1 cellular context compared by ENCODE assay signal in genomic region chr7:87057210-87057609, GRCh38.
TF ChIP-seq lines count a peak whose summit lies in the region.

No MANE protein-coding gene starts in this region.

TF ChIP-seq in K562, 482 proteins besides CTCF, POLR2A, EP300 and RAD21 (continued from another document and continues in another):
- TF ChIP-seq ESRRA (IDR thresholded peaks at IDR 0.05; ENCODE audit: borderline replicate concordance, low read depth) (no peak), SMARCC2 (IDR thresholded peaks at IDR 0.05; ENCODE audit: low read depth) (no peak), HDAC1 (IDR thresholded peaks at IDR 0.05) (no peak), CBX5 (IDR thresholded peaks at IDR 0.05; ENCODE audit: borderline replicate concordance, low read depth) (no peak), SMARCE1 (IDR thresholded peaks at IDR 0.05) (0 out of 2 replicates have a peak, but pooled peaks have one; percentile 15), GTF3C2 (IDR thresholded peaks at IDR 0.05; ENCODE audit: borderline replicate concordance, extremely low read depth, insufficient read length) (no peak), CHD1 (IDR thresholded peaks at IDR 0.05; ENCODE audit: low read length) (no peak), GATA2 (CRISPR knock-in tag; IDR thresholded peaks at IDR 0.05) (no peak), ZNF239 (CRISPR knock-in tag; IDR thresholded peaks at IDR 0.05) (no peak), MEIS2 (IDR thresholded peaks at IDR 0.05; ENCODE audit: partially characterized antibody) (peak; percentile 73), MXI1 (IDR thresholded peaks at IDR 0.05; ENCODE audit: low read depth, low read length) (no peak), ZNF740 (CRISPR knock-in tag; IDR thresholded peaks at IDR 0.05) (no peak), ZNF740 (tag; IDR thresholded peaks at IDR 0.05) (no peak), DMBX1 (CRISPR knock-in tag; IDR thresholded peaks at IDR 0.05; ENCODE audit: borderline replicate concordance) (no peak), ADNP (tag; IDR thresholded peaks at IDR 0.05) (no peak), CREB3L1 (IDR thresholded peaks at IDR 0.05; ENCODE audit: borderline replicate concordance, low read depth) (no peak), TFE3 (CRISPR knock-in tag; IDR thresholded peaks at IDR 0.05) (no peak), SOX6 (IDR thresholded peaks at IDR 0.05) (peak; percentile 72; the same call in 1 of the 2 replicates), TCF7L2 (IDR thresholded peaks at IDR 0.05; ENCODE audit: low read depth, low read length) (no peak), ZNF3 (CRISPR knock-in tag; IDR thresholded peaks at IDR 0.05) (no peak), TAF15 (IDR thresholded peaks at IDR 0.05; ENCODE audit: low read depth, low read length) (no peak), ETV1 (tag; conservative IDR thresholded peaks at IDR 0.05; ENCODE audit: low read depth) (no peak), ZNF232 (CRISPR knock-in tag; IDR thresholded peaks at IDR 0.05) (no peak), ZFP36 (IDR thresholded peaks at IDR 0.05; ENCODE audit: low read depth, low read length, partially characterized antibody) (no peak), EWSR1 (IDR thresholded peaks at IDR 0.05; ENCODE audit: borderline replicate concordance, low read depth, partially characterized antibody) (no peak), KAT7 (CRISPR knock-in tag; IDR thresholded peaks at IDR 0.05; ENCODE audit: borderline replicate concordance) (no peak), MYNN (IDR thresholded peaks at IDR 0.05) (no peak), MYNN (CRISPR knock-in tag; IDR thresholded peaks at IDR 0.05) (no peak), KDM2B (CRISPR knock-in tag; IDR thresholded peaks at IDR 0.05) (no peak), RB1 (IDR thresholded peaks at IDR 0.05; ENCODE audit: low read depth) (no peak), THRB (CRISPR knock-in tag; conservative IDR thresholded peaks at IDR 0.05) (no peak), KAT2B (IDR thresholded peaks at IDR 0.05; ENCODE audit: low read depth, low read length) (no peak), PYGO2 (tag; IDR thresholded peaks at IDR 0.05) (no peak), POLR2G (IDR thresholded peaks at IDR 0.05; ENCODE audit: low read depth, low read length) (no peak), ZC3H8 (IDR thresholded peaks at IDR 0.05) (no peak), PKNOX1 (IDR thresholded peaks at IDR 0.05) (peak; percentile 76), TCF3 (CRISPR knock-in tag; IDR thresholded peaks at IDR 0.05) (peak; percentile 22; the same call in 1 of the 2 replicates), PTTG1 (tag; IDR thresholded peaks at IDR 0.05; ENCODE audit: low read depth) (no peak), AFF1 (IDR thresholded peaks at IDR 0.05; ENCODE audit: low read depth in 1 of 2, partially characterized antibody in 2 of 2) (peak in 1 of 2 experiments; percentile 62), ZNF592 (IDR thresholded peaks at IDR 0.05) (0 out of 2 replicates have a peak, but pooled peaks have one; percentile 44), ZNF354B (CRISPR knock-in tag; IDR thresholded peaks at IDR 0.05) (no peak), MBD1 (CRISPR knock-in tag; IDR thresholded peaks at IDR 0.05) (no peak), CHD4 (IDR thresholded peaks at IDR 0.05; ENCODE audit: insufficient read depth, insufficient replicate concordance, low read depth, low read length, poor library complexity, severe bottlenecking) (no peak), YBX1 (IDR thresholded peaks at IDR 0.05) (no peak), JUND (IDR thresholded peaks at IDR 0.05; ENCODE audit: borderline replicate concordance, low read depth, low read length) (no peak; the same call in 1 of the 2 replicates), JUND (tag; IDR thresholded peaks at IDR 0.05; ENCODE audit: borderline replicate concordance, low read depth, low read length) (peak; percentile 41; the same call in 1 of the 3 replicates), ZNF23 (CRISPR knock-in tag; IDR thresholded peaks at IDR 0.05) (no peak)
